Comparison of ENCODE assay signal across 8 cellular contexts in genomic region chr6:151757506-151757955, GRCh38. TPM values are rescaled to one million over a fixed set of nuclear protein-coding genes. Genes with fewer than 3 reads are reported as not detected.
DNase-seq lines count a peak whose midpoint lies in the region; ATAC-seq, FAIRE-seq and TF ChIP-seq lines count a peak whose summit lies in the region.

No MANE protein-coding gene starts in this region.

- H3K4me3 Mint-ChIP-seq in neural progenitor cell: no peak overlapping the region

- no peak overlapping the region for H3K9ac ChIP-seq in neural progenitor cell

- H3K36me3 ChIP-seq in hepatocyte (replicated peaks; ENCODE audit: insufficient read depth, low read depth) (no peaks in the 10 kb centered on the region), neural progenitor cell (no peaks in the 10 kb centered on the region), ovary (no peaks in the 10 kb centered on the region)

- H3K4me3 ChIP-seq in hepatocyte (no peak overlapping the region), neural progenitor cell (no peak overlapping the region), ovary (no peak overlapping the region)

- TF ChIP-seq CTCF in hepatocyte (IDR thresholded peaks at IDR 0.05; ENCODE audit: poor library complexity) (no peak), neural progenitor cell (IDR thresholded peaks at IDR 0.05) (no peak), ovary (IDR thresholded peaks at IDR 0.05) (no peak)

- no peaks in the 10 kb centered on the region for H4K20me1 ChIP-seq in hepatocyte (ENCODE audit: insufficient read depth, poor library complexity, severe bottlenecking)
- no peaks in the 10 kb centered on the region for H4K20me1 ChIP-seq in neural progenitor cell (ENCODE audit: low read depth)

- H3K9me3 ChIP-seq in hepatocyte (ENCODE audit: low read depth): no peaks in the 10 kb centered on the region
- no peaks in the 10 kb centered on the region for H3K9me3 ChIP-seq in neural progenitor cell (ENCODE audit: low read depth)
- H3K9me3 ChIP-seq in ovary: no peaks in the 10 kb centered on the region

- no peaks in the 10 kb centered on the region for H3K4me1 Mint-ChIP-seq in neural progenitor cell

- intact Hi-C loops in ovary (cut with DNase I): loop anchor here in 1 of 4 donors (10.0 kb wide), 1 partner anchor 63 kb away; no protein-coding TSS in a partner anchor

- peaks cover 11% of the 10 kb centered on the region for H3K27me3 Mint-ChIP-seq in neural progenitor cell (ENCODE audit: insufficient read depth, low read depth)

- H3K27ac ChIP-seq in hepatocyte: peak overlapping the region; percentile 81
- H3K27ac ChIP-seq in neural progenitor cell: no peak overlapping the region
- H3K27ac ChIP-seq in ovary: peak overlapping the region in 1 of 2 donors; percentile 65

- no peaks in the 10 kb centered on the region for H3F3A ChIP-seq in neural progenitor cell (ENCODE audit: low read depth)

- 57% methylated on average over 5 of the region's 5 CpGs for WGBS in hepatocyte (ENCODE audit: low lambda C conversion rate, missing lambda C conversion rate)
- 12 to 37% (median 33%) methylated on average over 5 of the region's 5 CpGs for WGBS in ovary, 3 donors

- H3K79me2 ChIP-seq in hepatocyte (no peaks in the 10 kb centered on the region), neural progenitor cell (ENCODE audit: low read depth) (no peaks in the 10 kb centered on the region)

- TF ChIP-seq POLR2A in ovary (IDR thresholded peaks at IDR 0.05): no peak

- DNase-seq in GM18507 (ENCODE audit: extremely low spot score, insufficient read length, low read depth) (peak; percentile 9), hepatocyte (ENCODE audit: low spot score) (peak; percentile 15), neural progenitor cell (ENCODE audit: low spot score) (no peak), ovary (no peak), NCI-H1694 (lab: John Stamatoyannopoulos, UW) (no peak), HT-29 (ENCODE audit: low spot score) (no peak)

- H3K36me3 Mint-ChIP-seq in neural progenitor cell: no peaks in the 10 kb centered on the region

- FAIRE-seq in GM18507 (lab: Jason Lieb, UNC): peak; percentile 78

- H2AFZ ChIP-seq in hepatocyte (peak overlapping the region; percentile 15), neural progenitor cell (replicated peaks) (no peak overlapping the region)

- H3K4me1 ChIP-seq in hepatocyte (ENCODE audit: insufficient read depth) (peaks cover 10% of the 10 kb centered on the region), neural progenitor cell (no peaks in the 10 kb centered on the region), ovary (ENCODE audit: insufficient read depth) (peaks cover 9% of the 10 kb centered on the region)

- no peaks in the 10 kb centered on the region for H3K27me3 ChIP-seq in hepatocyte
- no peaks in the 10 kb centered on the region for H3K27me3 ChIP-seq in neural progenitor cell
- no peaks in the 10 kb centered on the region for H3K27me3 ChIP-seq in ovary

- no peak for TF ChIP-seq EP300 in ovary (IDR thresholded peaks at IDR 0.05)

- peak; percentile 98 for ATAC-seq in GM21423 (IDR thresholded peaks at IDR 0.05; ENCODE audit: unreplicated experiment)
- peak; percentile 99 for ATAC-seq in HG03439 (IDR thresholded peaks at IDR 0.05; ENCODE audit: unreplicated experiment)

- no peaks in the 10 kb centered on the region for H3K9me3 Mint-ChIP-seq in neural progenitor cell

- no peaks in the 10 kb centered on the region for H3K9me2 ChIP-seq in hepatocyte (replicated peaks; ENCODE audit: insufficient read depth)

- H3K4me2 ChIP-seq in hepatocyte: no peak overlapping the region
- H3K4me2 ChIP-seq in neural progenitor cell: no peak overlapping the region

- no peak overlapping the region for H3K27ac Mint-ChIP-seq in neural progenitor cell

RNA-seq across cellular contexts. Expression of gene ESR1, which starts 50.0 kb away (rescaled TPM):
- 0.07 and 0.08 TPM in 2 replicates for total RNA-seq in hepatocyte
- not detected in 2 replicates for polyA plus RNA-seq in hepatocyte
- total RNA-seq in neural progenitor cell (ENCODE audit: low replicate concordance): 0.03 TPM in 1 of 2 replicates, not detected in the other
- 10 to 100 TPM; 13.4 to 44.5 (median 24.1) TPM for total RNA-seq in ovary
- polyA plus RNA-seq in ovary: 10 to 100 TPM in 1 of 2 donors, 1 to 10 TPM in 1; 6.6 to 15.1 TPM
- total RNA-seq in HT-29 (2014; rRNA removed; shearing (Covaris generic)): not detected in 2 replicates

Comparison
In these comparisons a context has a peak if more than half of its experiments do, and no peak if none do; other contexts are left out.
1. DNase-seq: peak in GM18507 (single experiment) and hepatocyte (single experiment); none in neural progenitor cell (single experiment), ovary (0 of 5), NCI-H1694 (single experiment) and HT-29 (single experiment).
2. RNA of gene ESR1, which starts 50.0 kb away (total RNA-seq): 13.4 to 44.5 TPM in ovary; 0.07 to 0.08 TPM in hepatocyte, 0.03 TPM in neural progenitor cell and not detected in HT-29; every median in the first group is over 10 times any median in the second.